Comparison of ENCODE assay signal across 9 cellular contexts in the genomic region with DNA sequence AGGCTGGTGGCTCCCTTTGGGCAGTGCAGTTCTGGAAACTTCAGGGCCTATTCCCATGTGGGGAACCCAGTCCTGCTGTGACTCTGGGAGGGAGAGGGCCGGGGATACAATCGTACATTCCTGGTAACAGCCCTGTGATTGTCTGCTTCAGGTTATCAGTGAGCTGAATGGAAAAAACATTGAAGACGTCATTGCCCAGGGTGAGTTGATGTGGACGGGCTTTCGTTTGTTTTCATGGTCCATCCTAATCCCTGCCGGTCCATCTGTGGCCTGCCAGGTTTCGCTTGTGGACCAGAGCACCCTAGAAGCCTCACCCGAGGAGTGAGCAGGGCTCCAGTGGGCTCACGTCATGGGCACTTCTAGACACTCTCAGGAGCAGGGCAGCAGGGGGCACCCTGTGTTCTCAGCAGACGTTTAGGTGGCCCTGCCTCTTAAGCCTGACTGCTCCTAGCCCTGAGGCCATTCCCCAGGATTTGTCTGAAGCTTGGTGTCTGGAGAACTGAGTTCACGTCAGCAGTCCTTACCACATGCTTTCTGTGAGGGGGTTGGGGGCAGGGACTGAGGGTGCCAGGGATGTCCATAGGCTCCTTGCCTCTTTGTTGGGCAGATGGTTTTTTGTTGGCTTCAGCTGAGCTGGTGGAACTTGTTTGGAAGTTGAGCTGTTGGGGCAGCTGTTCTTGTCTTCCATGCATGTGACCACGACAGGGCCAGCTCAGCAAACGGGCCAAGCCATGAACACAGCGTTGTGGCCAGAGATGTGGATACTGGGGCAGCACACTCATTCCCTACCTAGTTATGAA. TPM values are rescaled to one million over a fixed set of nuclear protein-coding genes. Genes with fewer than 3 reads are reported as not detected.
DNase-seq lines count a peak whose midpoint lies in the region; ATAC-seq and TF ChIP-seq lines count a peak whose summit lies in the region.
"Had no signal": no experiment of that assay in that cellular context is flagged by ENCODE, and none has a peak within 500 bp of the region (broad histone marks: within the 10 kb centered on the region; RNA-seq: fewer than 3 reads in every experiment).

No MANE protein-coding gene starts in this region.

- no peaks in the 10 kb centered on the region for H3K9me3 Mint-ChIP-seq in Calu3 (ENCODE audit: low read depth, unreplicated experiment)

- H3K27me3 Mint-ChIP-seq in Calu3 (ENCODE audit: unreplicated experiment), result no peaks in the 10 kb centered on the region

- H3K4me3 ChIP-seq in breast epithelium, result peak overlapping the region in 1 of 3 donors; percentile 98

- intact Hi-C loops in Calu3 (cut with micrococcal nuclease; ENCODE audit: unreplicated experiment), result no loop called here
- intact Hi-C loops in breast epithelium (cut with DNase I; ENCODE audit: low total_unique reads), result no loop called here

- no peaks in the 10 kb centered on the region for H3K27me3 ChIP-seq in breast epithelium

- no peak for DNase-seq in Calu3
- peak; percentile 68 for DNase-seq in LHCN-M2 (ENCODE audit: low read depth)
- DNase-seq in breast epithelium (ENCODE audit: low spot score in 2 of 2), result no peak
- peak; percentile 95 for DNase-seq in myocyte (ENCODE audit: low read depth)
- DNase-seq in substantia nigra (lab: John Stamatoyannopoulos, UW), result no peak
- DNase-seq in activated CD4-positive, alpha-beta T cell treated with anti-CD3 and anti-CD28 coated beads, Interleukin-2, amount 50 U/mL, for 48 hours, result no peak
- DNase-seq: NCI-H2029 had no signal

- no TSS peak for BruUV-seq in Calu3 (replicated peaks; lab: Mats Ljungman, UMichigan)

- peaks cover 88% of the 10 kb centered on the region for H3K36me3 Mint-ChIP-seq in Calu3 (ENCODE audit: insufficient read depth, unreplicated experiment)

- CTCF ChIA-PET in Calu3 (lab: Charles Lee), result interaction anchor here (0.6 kb wide), 1 partner anchor 206 kb away, joined by 3 read pairs; no protein-coding TSS in a partner anchor

- peak overlapping the region; percentile 94 for H3K4me3 Mint-ChIP-seq in Calu3 (ENCODE audit: low read depth, unreplicated experiment)

- peak overlapping the region; percentile 88 for H3K27ac Mint-ChIP-seq in Calu3 (ENCODE audit: unreplicated experiment)

- TF ChIP-seq POLR2A in breast epithelium (IDR thresholded peaks at IDR 0.05), result no peak

- peaks cover 0 to 11% of the 10 kb centered on the region in 2 donors for H3K4me1 ChIP-seq in breast epithelium

- H3K27ac ChIP-seq in breast epithelium (peak overlapping the region; percentile 56 to 97), substantia nigra (ENCODE audit: low read depth, low read length, poor library complexity, severe bottlenecking) (no peak overlapping the region)

- no peaks in the 10 kb centered on the region for H3K36me3 ChIP-seq in breast epithelium

- no peak for TF ChIP-seq CTCF in Calu3 (IDR thresholded peaks at IDR 0.05; ENCODE audit: unreplicated experiment)
- no peak for TF ChIP-seq CTCF in breast epithelium (IDR thresholded peaks at IDR 0.05)

- H3K4me1 Mint-ChIP-seq in Calu3 (ENCODE audit: low read depth, unreplicated experiment), result peaks cover 19% of the 10 kb centered on the region

- ATAC-seq in GM18867 (IDR thresholded peaks at IDR 0.05; ENCODE audit: unreplicated experiment) (no peak), HG02884 (IDR thresholded peaks at IDR 0.05; ENCODE audit: unreplicated experiment) (no peak)

- H3K9me3 ChIP-seq in breast epithelium, result no peaks in the 10 kb centered on the region

RNA-seq across cellular contexts. Expression of a gene that starts 1.9 kb away (rescaled TPM):
- total RNA-seq in Calu3 (2022), result 1,351 and 1,381 TPM in 2 replicates
- 416 and 495 TPM in 2 replicates for total RNA-seq in LHCN-M2 (2014; rRNA removed)
- polyA plus RNA-seq in LHCN-M2 (2012), result 2,343 TPM
- 1,000 to 10,000 TPM in 2 of 3 donors, 100 to 1,000 TPM in 1; 583 to 1,665 (median 1,093) TPM for total RNA-seq in breast epithelium
- total RNA-seq in myocyte, result 381 and 504 TPM in 2 replicates
- polyA plus RNA-seq in myocyte (2012), result 1,554 TPM

RNA-seq across cellular contexts. Expression of a gene that starts 6.6 kb away (rescaled TPM):
- 15.9 and 16.3 TPM in 2 replicates for total RNA-seq in Calu3 (2022)
- 13.0 and 15.3 TPM in 2 replicates for total RNA-seq in LHCN-M2 (2014; rRNA removed)
- 6.4 TPM for polyA plus RNA-seq in LHCN-M2 (2012)
- total RNA-seq in breast epithelium, result 10 to 100 TPM; 10.2 to 17.3 (median 16.7) TPM
- 10.5 and 14.7 TPM in 2 replicates for total RNA-seq in myocyte
- polyA plus RNA-seq in myocyte (2012), result 11.7 TPM

RNA-seq across cellular contexts. Expression of a gene that starts 7.1 kb away (rescaled TPM):
- total RNA-seq in Calu3 (2022) (134 and 151 TPM in 2 replicates), LHCN-M2 (2014; rRNA removed) (43.7 and 45.4 TPM in 2 replicates), breast epithelium (100 to 1,000 TPM; 103 to 266 (median 109) TPM), myocyte (84.0 and 183 TPM in 2 replicates)
- polyA plus RNA-seq in LHCN-M2 (2012), result 83.1 TPM
- 179 TPM for polyA plus RNA-seq in myocyte (2012)

RNA-seq across cellular contexts. Expression of a gene that starts 13.6 kb away (rescaled TPM):
- total RNA-seq in Calu3 (2022) (44.5 and 53.6 TPM in 2 replicates), LHCN-M2 (2014; rRNA removed) (18.5 and 19.9 TPM in 2 replicates), breast epithelium (10 to 100 TPM in 1 of 3 donors, 1 to 10 TPM in 2; 2.7 to 11.5 (median 4.7) TPM), myocyte (8.0 and 15.5 TPM in 2 replicates)
- 13.4 TPM for polyA plus RNA-seq in LHCN-M2 (2012)
- 13.6 TPM for polyA plus RNA-seq in myocyte (2012)

RNA-seq across cellular contexts. Expression of a gene that starts 16.1 kb away (rescaled TPM):
- total RNA-seq in Calu3 (2022) (33.4 and 35.3 TPM in 2 replicates), LHCN-M2 (2014; rRNA removed) (0.40 and 1.3 TPM in 2 replicates), breast epithelium (100 to 1,000 TPM in 1 of 3 donors, 10 to 100 TPM in 2; 14.7 to 152 (median 86.2) TPM), myocyte (16.6 and 26.5 TPM in 2 replicates)
- polyA plus RNA-seq in LHCN-M2 (2012), result 0.68 TPM
- polyA plus RNA-seq in myocyte (2012), result 9.4 TPM

Comparison
In these comparisons a context has a peak if more than half of its experiments do, and no peak if none do; other contexts are left out.
1. DNase-seq: peak in LHCN-M2 (single experiment) and myocyte (single experiment); none in Calu3 (single experiment), breast epithelium (0 of 2), substantia nigra (0 of 49) and activated CD4-positive, alpha-beta T cell treated with anti-CD3 and anti-CD28 coated beads, Interleukin-2, amount 50 U/mL, for 48 hours (0 of 2).